1 cellular context compared by ENCODE assay signal in the genomic region with DNA sequence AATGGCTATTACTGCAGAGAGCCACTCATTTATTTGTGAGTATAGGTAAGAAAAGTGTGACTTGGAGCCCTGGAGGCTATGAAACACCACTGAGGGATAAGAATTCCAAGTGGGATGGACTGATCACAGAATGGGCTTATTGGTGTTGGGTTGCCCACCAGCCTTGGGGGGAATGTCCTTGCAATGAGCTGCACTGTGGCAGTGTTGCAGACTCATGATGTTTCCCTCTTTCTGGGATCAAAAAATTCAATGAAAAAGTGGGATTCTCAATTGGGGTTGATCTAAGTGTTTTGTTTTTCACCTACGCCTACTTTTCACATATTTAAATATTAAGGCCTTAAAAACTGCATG.
TF ChIP-seq lines count a peak whose summit lies in the region.

No MANE protein-coding gene starts in this region.

TF ChIP-seq in GM12878, 131 proteins besides CTCF, POLR2A, EP300 and RAD21 (continued from another document):
- TF ChIP-seq, protein P1, sequence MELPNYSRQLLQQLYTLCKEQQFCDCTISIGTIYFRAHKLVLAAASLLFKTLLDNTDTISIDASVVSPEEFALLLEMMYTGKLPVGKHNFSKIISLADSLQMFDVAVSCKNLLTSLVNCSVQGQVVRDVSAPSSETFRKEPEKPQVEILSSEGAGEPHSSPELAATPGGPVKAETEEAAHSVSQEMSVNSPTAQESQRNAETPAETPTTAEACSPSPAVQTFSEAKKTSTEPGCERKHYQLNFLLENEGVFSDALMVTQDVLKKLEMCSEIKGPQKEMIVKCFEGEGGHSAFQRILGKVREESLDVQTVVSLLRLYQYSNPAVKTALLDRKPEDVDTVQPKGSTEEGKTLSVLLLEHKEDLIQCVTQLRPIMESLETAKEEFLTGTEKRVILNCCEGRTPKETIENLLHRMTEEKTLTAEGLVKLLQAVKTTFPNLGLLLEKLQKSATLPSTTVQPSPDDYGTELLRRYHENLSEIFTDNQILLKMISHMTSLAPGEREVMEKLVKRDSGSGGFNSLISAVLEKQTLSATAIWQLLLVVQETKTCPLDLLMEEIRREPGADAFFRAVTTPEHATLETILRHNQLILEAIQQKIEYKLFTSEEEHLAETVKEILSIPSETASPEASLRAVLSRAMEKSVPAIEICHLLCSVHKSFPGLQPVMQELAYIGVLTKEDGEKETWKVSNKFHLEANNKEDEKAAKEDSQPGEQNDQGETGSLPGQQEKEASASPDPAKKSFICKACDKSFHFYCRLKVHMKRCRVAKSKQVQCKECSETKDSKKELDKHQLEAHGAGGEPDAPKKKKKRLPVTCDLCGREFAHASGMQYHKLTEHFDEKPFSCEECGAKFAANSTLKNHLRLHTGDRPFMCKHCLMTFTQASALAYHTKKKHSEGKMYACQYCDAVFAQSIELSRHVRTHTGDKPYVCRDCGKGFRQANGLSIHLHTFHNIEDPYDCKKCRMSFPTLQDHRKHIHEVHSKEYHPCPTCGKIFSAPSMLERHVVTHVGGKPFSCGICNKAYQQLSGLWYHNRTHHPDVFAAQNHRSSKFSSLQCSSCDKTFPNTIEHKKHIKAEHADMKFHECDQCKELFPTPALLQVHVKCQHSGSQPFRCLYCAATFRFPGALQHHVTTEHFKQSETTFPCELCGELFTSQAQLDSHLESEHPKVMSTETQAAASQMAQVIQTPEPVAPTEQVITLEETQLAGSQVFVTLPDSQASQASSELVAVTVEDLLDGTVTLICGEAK (IDR thresholded peaks at IDR 0.05; ENCODE audit: borderline replicate concordance), result no peak
- no peak for TF ChIP-seq SUZ12 (IDR thresholded peaks at IDR 0.05; ENCODE audit: unreplicated experiment)
